19 cellular contexts compared by ENCODE assay signal in the genomic region with DNA sequence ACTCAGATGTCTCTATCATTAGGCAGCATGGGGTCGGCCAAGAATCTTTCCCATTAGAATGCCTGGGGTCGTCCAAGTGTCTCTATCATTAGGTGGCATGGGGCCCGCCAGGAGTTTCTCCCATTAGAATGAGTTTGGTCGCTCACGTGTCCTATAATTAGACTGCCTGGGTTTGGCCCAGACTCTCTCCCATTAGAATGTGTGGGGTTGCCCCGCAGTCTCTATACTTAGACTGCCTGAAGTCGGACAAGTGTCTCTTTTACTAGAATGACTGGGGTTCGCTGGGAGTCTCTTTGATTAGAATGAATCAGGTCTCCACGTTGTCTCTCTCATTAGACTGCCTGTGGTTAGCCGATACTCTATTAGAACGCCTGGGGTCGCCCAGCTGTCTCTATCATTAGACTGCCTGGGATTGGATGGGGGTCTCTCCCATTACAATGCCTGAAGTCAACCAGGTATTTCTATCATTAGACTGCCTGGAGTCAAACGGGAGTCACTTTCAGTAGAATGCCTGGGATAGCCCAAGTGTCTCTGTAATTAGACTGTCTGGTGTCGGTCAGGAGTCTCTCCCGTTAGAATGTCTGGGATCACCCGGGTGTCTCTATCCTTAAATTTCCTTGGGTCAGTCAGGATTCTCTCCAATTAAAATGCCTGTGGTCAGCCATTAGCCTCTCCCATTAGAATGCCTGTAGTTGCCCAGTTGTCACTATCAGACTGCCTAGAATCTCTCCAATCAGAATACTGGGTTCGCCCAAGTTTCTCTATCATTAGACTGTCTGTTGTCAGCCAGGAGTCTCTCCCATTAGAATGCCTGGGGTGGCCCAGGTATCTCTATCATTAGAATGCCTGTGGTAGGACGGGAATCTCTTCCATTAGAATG.
A peak's percentile ranks its signal among the peaks of the same experiment; 100 is the strongest.
DNase-seq lines count a peak whose midpoint lies in the region; ATAC-seq and TF ChIP-seq lines count a peak whose summit lies in the region.
"Had no signal": no experiment of that assay in that cellular context is flagged by ENCODE, and none has a peak within 500 bp of the region (broad histone marks: within the 10 kb centered on the region; RNA-seq: fewer than 3 reads in every experiment).

No MANE protein-coding gene starts in this region.

- WGBS in mammary epithelial cell (ENCODE audit: low coverage, missing lambda C conversion rate) = 87% methylated on average over 18 of the region's 18 CpGs

- H3K36me3 Mint-ChIP-seq in MCF 10A (ENCODE audit: insufficient read depth, unreplicated experiment) = no peaks in the 10 kb centered on the region
- H3K36me3 Mint-ChIP-seq: CD4-positive, CD25-positive, alpha-beta regulatory T cell had no signal

- CTCF ChIA-PET in MCF 10A (lab: Yijun Ruan, JAX) = no interaction called here
- CTCF ChIA-PET in mammary epithelial cell (lab: Charles Lee; ENCODE audit: low non-redundant PET) = no interaction called here

- TF ChIP-seq CTCF in MCF 10A (IDR thresholded peaks at IDR 0.05; ENCODE audit: unreplicated experiment) = no peak
- TF ChIP-seq CTCF in mammary epithelial cell (conservative IDR thresholded peaks at IDR 0.05 in 1 of 2, IDR thresholded peaks at IDR 0.05 in 1 of 2; ENCODE audit: extremely low read depth in 1 of 2, insufficient read depth in 1 of 2, low read depth in 1 of 2, low read length in 2 of 2) = no peak

- H3K4me2 ChIP-seq in mammary epithelial cell (ENCODE audit: insufficient read depth, low read depth, low read length) = no peak overlapping the region
- H3K4me2 ChIP-seq: BLaER1 had no signal

- H3K27ac ChIP-seq in mammary epithelial cell (ENCODE audit: insufficient read depth, low read depth, low read length) = no peak overlapping the region
- H3K27ac ChIP-seq: 22Rv1, BLaER1, C4-2B, GM23248 had no signal

- no peaks in the 10 kb centered on the region for H3K36me3 ChIP-seq in mammary epithelial cell (ENCODE audit: insufficient read depth, low read length)
- H3K36me3 ChIP-seq: BLaER1 had no signal

- H3K4me1 Mint-ChIP-seq in MCF 10A (ENCODE audit: insufficient read depth, unreplicated experiment) = no peaks in the 10 kb centered on the region
- H3K4me1 Mint-ChIP-seq: B cell; CD4-positive, CD25-positive, alpha-beta regulatory T cell; CD8-positive, alpha-beta memory T cell had no signal

- H3K4me1 ChIP-seq in mammary epithelial cell (ENCODE audit: insufficient read depth, low read length) = no peaks in the 10 kb centered on the region
- H3K4me1 ChIP-seq: BLaER1 had no signal

- H3K79me2 ChIP-seq in mammary epithelial cell (ENCODE audit: insufficient read depth, low read length) = no peaks in the 10 kb centered on the region

- H3K27me3 Mint-ChIP-seq in MCF 10A (ENCODE audit: insufficient read depth, unreplicated experiment) = no peaks in the 10 kb centered on the region
- H3K27me3 Mint-ChIP-seq: B cell; CD4-positive, CD25-positive, alpha-beta regulatory T cell; CD8-positive, alpha-beta memory T cell had no signal

- BruUV-seq in MCF 10A (replicated peaks; lab: Mats Ljungman, UMichigan) (no TSS peak), mammary epithelial cell (replicated peaks; lab: Mats Ljungman, UMichigan) (no TSS peak)

- intact Hi-C loops in MCF 10A (cut with micrococcal nuclease) = no loop called here
- intact Hi-C loops in mammary epithelial cell (cut with micrococcal nuclease) = no loop called here

- H3K9me3 Mint-ChIP-seq in MCF 10A (ENCODE audit: unreplicated experiment) = peaks cover 16% of the 10 kb centered on the region

- H3K4me3 ChIP-seq in mammary epithelial cell (replicated peaks in 1 of 3; ENCODE audit: insufficient read depth in 1 of 3, low read depth in 2 of 3, low read length in 3 of 3) = no peak overlapping the region
- H3K4me3 ChIP-seq: BLaER1, GM23248 had no signal

- no peak for ATAC-seq in GM21576 (IDR thresholded peaks at IDR 0.05; ENCODE audit: unreplicated experiment)

- H3K27me3 ChIP-seq in mammary epithelial cell (ENCODE audit: insufficient read depth, low read length) = no peaks in the 10 kb centered on the region
- H3K27me3 ChIP-seq: BLaER1 had no signal

- in situ Hi-C loops in mammary epithelial cell (cut with MboI; ENCODE audit: low sequenced_read_pairs in 2 of 2) = no loop called here
- in situ Hi-C loops in G401 (cut with HindIII; ENCODE audit: low sequenced_read_pairs) = no loop called here

- no peaks in the 10 kb centered on the region for H3K9me3 ChIP-seq in mammary epithelial cell (replicated peaks; ENCODE audit: insufficient read depth, low read length)

- H3K27ac Mint-ChIP-seq in MCF 10A (ENCODE audit: low read depth, unreplicated experiment) = peak overlapping the region; percentile 16
- H3K27ac Mint-ChIP-seq: B cell; CD8-positive, alpha-beta memory T cell had no signal

- no peak overlapping the region for H2AFZ ChIP-seq in mammary epithelial cell (ENCODE audit: low read depth, low read length)
- H2AFZ ChIP-seq: GM23248 had no signal

- no peaks in the 10 kb centered on the region for H4K20me1 ChIP-seq in mammary epithelial cell (ENCODE audit: insufficient read depth, low read length)
- H4K20me1 ChIP-seq: BLaER1 had no signal

- DNase-seq in MCF 10A (ENCODE audit: unreplicated experiment) (no peak), mammary epithelial cell (no peak), G401 (ENCODE audit: low spot score) (peak; percentile 54), myocyte (ENCODE audit: low read depth) (peak; percentile 71), NCI-H187 treated with DMSO at 0.1 percent for 48 hours (lab: John Stamatoyannopoulos, UW) (no peak)
- DNase-seq: CD4-positive, CD25-positive, alpha-beta regulatory T cell; CD8-positive, alpha-beta memory T cell; DMS 273 treated with DMSO at 0.1 percent for 48 hours; DMS79; EL; GF-D8; GM23248; H7; HCEC 1CT had no signal

- no peak overlapping the region for H3K4me3 Mint-ChIP-seq in MCF 10A (ENCODE audit: unreplicated experiment)
- H3K4me3 Mint-ChIP-seq: B cell; CD4-positive, CD25-positive, alpha-beta regulatory T cell; CD8-positive, alpha-beta memory T cell had no signal

- dilution Hi-C loops in mammary epithelial cell (cut with HindIII; ENCODE audit: low sequenced_read_pairs) = no loop called here

- POLR2A ChIA-PET in MCF 10A (lab: Yijun Ruan, JAX) = no interaction called here

- H3K9ac ChIP-seq in mammary epithelial cell (ENCODE audit: insufficient read depth, low read length) = no peak overlapping the region
- H3K9ac ChIP-seq: BLaER1, GM23248 had no signal

Comparison
In these comparisons a context has a peak if more than half of its experiments do, and no peak if none do; other contexts are left out.
1. DNase-seq: peak in G401 (single experiment) and myocyte (single experiment); none in MCF 10A (single experiment), mammary epithelial cell (single experiment) and NCI-H187 treated with DMSO at 0.1 percent for 48 hours (single experiment).